In genomic region chr2:231394201-231395141, GRCh38 we compare ENCODE assay signal across 8 cellular contexts. TPM values are rescaled to one million over a fixed set of nuclear protein-coding genes. Genes with fewer than 3 reads are reported as not detected.
DNase-seq lines count a peak whose midpoint lies in the region; ATAC-seq and TF ChIP-seq lines count a peak whose summit lies in the region.

No MANE protein-coding gene starts in this region.

- H3K27me3 ChIP-seq in cardiac muscle cell (peaks cover 14% of the 10 kb centered on the region), iPS-18a (ENCODE audit: control insufficient read depth, insufficient read depth, low read length) (peaks cover 5% of the 10 kb centered on the region)

- H3K9me3 ChIP-seq in cardiac muscle cell (ENCODE audit: low read depth) (no peaks in the 10 kb centered on the region), iPS-18a (ENCODE audit: control insufficient read depth, low read depth, low read length) (no peaks in the 10 kb centered on the region)

- ATAC-seq in left cardiac atrium, result no peak
- ATAC-seq in HG02588 (IDR thresholded peaks at IDR 0.05; ENCODE audit: unreplicated experiment), result peak; percentile 37

- DNase-seq in cardiac muscle cell (ENCODE audit: low read depth in 1 of 2, low spot score in 1 of 2) (no peak), left cardiac atrium (no peak), NOMO-1 treated with dmso at 0.1 percent for 144 hours (lab: John Stamatoyannopoulos, UW; ENCODE audit: unreplicated experiment) (peak; percentile 47), activated gamma-delta T cell treated with Interleukin-2 at 50 U/mL for 16 hours (no peak), NCI-H446 treated with DMSO at 0.1 percent for 48 hours (lab: John Stamatoyannopoulos, UW) (no peak)
- no peak for DNase-seq in activated naive CD4-positive, alpha-beta T cell treated with Interleukin-2 at 50 U/mL for 16 hours

- intact Hi-C loops in left cardiac atrium (cut with DNase I), result loop anchor here in 1 of 2 donors (5.0 kb wide), 1 partner anchor 97 kb away; no protein-coding TSS in a partner anchor

- H3K36me3 ChIP-seq in cardiac muscle cell (no peaks in the 10 kb centered on the region), iPS-18a (ENCODE audit: control insufficient read depth, low read depth, low read length) (peaks cover 13% of the 10 kb centered on the region)

- H3K27ac ChIP-seq in cardiac muscle cell (no peak overlapping the region), iPS-18a (ENCODE audit: low read length) (no peak overlapping the region)

- H3K9ac ChIP-seq in iPS-18a (ENCODE audit: low read length), result no peak overlapping the region

- peak; percentile 10 for TF ChIP-seq CTCF in cardiac muscle cell (IDR thresholded peaks at IDR 0.05; ENCODE audit: low read depth, low read length)

- H3K4me3 ChIP-seq in cardiac muscle cell, result no peak overlapping the region
- peak overlapping the region; percentile 47 for H3K4me3 ChIP-seq in iPS-18a (ENCODE audit: low read length)

- peaks cover 21% of the 10 kb centered on the region for H3K4me1 ChIP-seq in cardiac muscle cell (ENCODE audit: low read depth)
- peaks cover 18% of the 10 kb centered on the region for H3K4me1 ChIP-seq in iPS-18a (ENCODE audit: control insufficient read depth, low read depth, low read length)

RNA-seq across cellular contexts. Expression of gene B3GNT7, which starts 1.0 kb away (rescaled TPM):
- total RNA-seq in cardiac muscle cell (7.7 and 15.8 TPM in 2 replicates), left cardiac atrium (1 to 10 TPM; 4.5 to 8.0 TPM)
- 2.9 and 6.9 TPM in 2 replicates for polyA plus RNA-seq in cardiac muscle cell
